ENCODE assay signal across 25 cellular contexts in the genomic region with DNA sequence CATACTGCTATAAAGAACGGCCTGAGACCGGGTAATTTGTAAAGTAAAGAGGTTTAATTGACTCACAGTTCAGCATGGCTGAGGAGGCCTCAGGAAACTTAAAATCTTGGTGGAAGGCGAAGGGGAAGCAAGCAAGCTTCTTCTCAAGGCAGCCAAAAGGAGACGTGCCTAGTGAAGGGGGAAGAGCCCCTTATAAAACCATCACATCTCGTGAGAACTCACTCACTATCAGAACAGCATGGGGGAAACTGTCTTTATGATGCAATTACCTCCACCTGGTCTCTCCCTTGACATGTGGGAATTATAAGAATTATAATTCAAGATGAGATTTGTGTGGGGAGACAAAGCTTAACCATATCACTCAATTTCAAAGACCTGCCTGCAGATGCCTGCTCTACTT.
"Had no signal": no experiment of that assay in that cellular context is flagged by ENCODE, and none has a peak within 500 bp of the region (broad histone marks: within the 10 kb centered on the region; RNA-seq: fewer than 3 reads in every experiment).

No MANE protein-coding gene starts in this region.

- ATAC-seq: esophagus mucosa; foreskin keratinocyte; gastroesophageal sphincter; heart right ventricle; left ventricle myocardium superior; lower lobe of right lung; natural killer cell; sciatic nerve; stimulated activated memory B cell treated with anti-CD40 and anti-IgM and Interleukin-4, amounts not matched to agents 10 μg/mL and 1 μg/mL and 100 μg/mL, for 72 hours; stimulated activated naive CD8-positive, alpha-beta T cell treated with anti-CD3 and anti-CD28 coated beads, Interleukin-15, Interleukin-2, amounts not matched to agents 100 U/mL and 50 U/mL, for 24 hours had no signal

- H3K4me1 Mint-ChIP-seq: natural killer cell; neural crest cell; stimulated activated memory B cell treated with anti-CD40 and anti-IgM and Interleukin-4, amounts not matched to agents 10 μg/mL and 1 μg/mL and 100 μg/mL, for 72 hours had no signal

- H3K36me3 ChIP-seq: gastroesophageal sphincter, heart right ventricle, lower lobe of right lung, prostate gland, right atrium auricular region, tibial artery had no signal

- H3K27ac ChIP-seq: dorsolateral prefrontal cortex, epithelial cell of prostate, foreskin keratinocyte, gastroesophageal sphincter, heart right ventricle, lower lobe of right lung, prostate gland, right atrium auricular region, testis, tibial artery had no signal

- DNase-seq: dorsolateral prefrontal cortex; effector CD4-positive, alpha-beta T cell; foreskin keratinocyte; glutamatergic neuron; heart right ventricle; hippocampal formation; left ventricle myocardium superior; lower lobe of right lung; natural killer cell; nucleus accumbens; stimulated activated CD4-positive, alpha-beta T cell treated with anti-CD3 and anti-CD28 coated beads, Interleukin-2, amount 100 ng/mL, for 24 hours; stimulated activated CD4-positive, alpha-beta T cell treated with anti-CD3 and anti-CD28 coated beads, Interleukin-4, amount 100 ng/mL, for 24 hours; stimulated activated naive CD8-positive, alpha-beta T cell treated with anti-CD3 and anti-CD28 coated beads, Interleukin-15, Interleukin-2, amounts not matched to agents 100 U/mL and 50 U/mL, for 24 hours; substantia nigra; testis; tibial artery had no signal

- H3K27me3 ChIP-seq: dorsolateral prefrontal cortex, foreskin keratinocyte, gastroesophageal sphincter, heart right ventricle, right atrium auricular region, testis, tibial artery had no signal

- H3K9me3 ChIP-seq: gastroesophageal sphincter, lower lobe of right lung, prostate gland, testis, tibial artery had no signal

- H3K4me3 ChIP-seq: dorsolateral prefrontal cortex, gastroesophageal sphincter, heart right ventricle, lower lobe of right lung, prostate gland, right atrium auricular region, testis, tibial artery had no signal

- H3K9me3 Mint-ChIP-seq: type B pancreatic cell had no signal

- H3K36me3 Mint-ChIP-seq: natural killer cell; stimulated activated memory B cell treated with anti-CD40 and anti-IgM and Interleukin-4, amounts not matched to agents 10 μg/mL and 1 μg/mL and 100 μg/mL, for 72 hours; type B pancreatic cell had no signal

- H3K4me1 ChIP-seq: foreskin keratinocyte, gastroesophageal sphincter, heart right ventricle, lower lobe of right lung, prostate gland, right atrium auricular region, testis, tibial artery had no signal

- H3K4me3 Mint-ChIP-seq: natural killer cell; neural crest cell; stimulated activated memory B cell treated with anti-CD40 and anti-IgM and Interleukin-4, amounts not matched to agents 10 μg/mL and 1 μg/mL and 100 μg/mL, for 72 hours; type B pancreatic cell had no signal

- H3K27me3 Mint-ChIP-seq: stimulated activated memory B cell treated with anti-CD40 and anti-IgM and Interleukin-4, amounts not matched to agents 10 μg/mL and 1 μg/mL and 100 μg/mL, for 72 hours; type B pancreatic cell had no signal

- H3K27ac Mint-ChIP-seq: natural killer cell; stimulated activated memory B cell treated with anti-CD40 and anti-IgM and Interleukin-4, amounts not matched to agents 10 μg/mL and 1 μg/mL and 100 μg/mL, for 72 hours; type B pancreatic cell had no signal
